In genomic region chr12:56152756-56153137, GRCh38 we compare ENCODE assay signal across 9 cellular contexts. TPM values are rescaled to one million over a fixed set of nuclear protein-coding genes. Genes with fewer than 3 reads are reported as not detected.
DNase-seq lines count a peak whose midpoint lies in the region; ATAC-seq and FAIRE-seq lines count a peak whose summit lies in the region.
"Had no signal": no experiment of that assay in that cellular context is flagged by ENCODE, and none has a peak within 500 bp of the region (broad histone marks: within the 10 kb centered on the region; RNA-seq: fewer than 3 reads in every experiment).

No MANE protein-coding gene starts in this region.

- peaks cover 36% of the 10 kb centered on the region for H3K4me1 Mint-ChIP-seq in T-helper 2 cell treated with Interferon-gamma antibody and Interleukin-4, amounts not matched to agents 5 μg/mL and 100 μg/mL, for 36 hours (ENCODE audit: low read depth)
- peaks cover 38 to 41% of the 10 kb centered on the region in 2 donors for H3K4me1 Mint-ChIP-seq in immature natural killer cell

- H3K4me3 Mint-ChIP-seq in T-helper 2 cell treated with Interferon-gamma antibody and Interleukin-4, amounts not matched to agents 5 μg/mL and 100 μg/mL, for 36 hours = peak overlapping the region; percentile 94
- H3K4me3 Mint-ChIP-seq in immature natural killer cell = peak overlapping the region; percentile 89 to 94 (median 92)

- no peak for DNase-seq in T-helper 2 cell treated with Interferon-gamma antibody and Interleukin-4, amounts not matched to agents 5 μg/mL and 100 μg/mL, for 36 hours (ENCODE audit: low spot score)
- DNase-seq in T-helper 2 cell = no peak
- no peak for DNase-seq in activated naive CD4-positive, alpha-beta T cell treated with anti-CD3 and anti-CD28 coated beads, Interleukin-2, amount 50 U/mL, for 72 hours (ENCODE audit: low spot score in 2 of 2)
- no peak for DNase-seq in immature natural killer cell
- peak in 1 of 49 donors; percentile 59 for DNase-seq in substantia nigra (lab: John Stamatoyannopoulos, UW)
- no peak for DNase-seq in GM19239 (ENCODE audit: insufficient read length, low spot score)
- DNase-seq in stimulated activated CD4-positive, alpha-beta T cell treated with anti-CD3 and anti-CD28 coated beads, Interleukin-1b, Interleukin-23, amount 100 ng/mL, for 48 hours = no peak

- H3K27ac ChIP-seq in substantia nigra (ENCODE audit: low read depth, low read length, poor library complexity, severe bottlenecking) = peak overlapping the region; percentile 84

- H3K27ac Mint-ChIP-seq in T-helper 2 cell treated with Interferon-gamma antibody and Interleukin-4, amounts not matched to agents 5 μg/mL and 100 μg/mL, for 36 hours = peak overlapping the region; percentile 100
- peak overlapping the region; percentile 96 to 98 for H3K27ac Mint-ChIP-seq in activated naive CD4-positive, alpha-beta T cell treated with anti-CD3 and anti-CD28 coated beads, Interleukin-2, amount 50 U/mL, for 72 hours
- H3K27ac Mint-ChIP-seq in immature natural killer cell = peak overlapping the region; percentile 90 to 98 (median 96)

- FAIRE-seq in GM19239 (lab: Jason Lieb, UNC) = no peak
- FAIRE-seq: islet of Langerhans had no signal

- H3K9me3 Mint-ChIP-seq in T-helper 2 cell treated with Interferon-gamma antibody and Interleukin-4, amounts not matched to agents 5 μg/mL and 100 μg/mL, for 36 hours = no peaks in the 10 kb centered on the region
- H3K9me3 Mint-ChIP-seq in activated naive CD4-positive, alpha-beta T cell treated with anti-CD3 and anti-CD28 coated beads, Interleukin-2, amount 50 U/mL, for 72 hours = no peaks in the 10 kb centered on the region
- H3K9me3 Mint-ChIP-seq in immature natural killer cell = no peaks in the 10 kb centered on the region

- H3K36me3 Mint-ChIP-seq in T-helper 2 cell treated with Interferon-gamma antibody and Interleukin-4, amounts not matched to agents 5 μg/mL and 100 μg/mL, for 36 hours (ENCODE audit: low read depth) = peaks cover 17% of the 10 kb centered on the region
- H3K36me3 Mint-ChIP-seq in activated naive CD4-positive, alpha-beta T cell treated with anti-CD3 and anti-CD28 coated beads, Interleukin-2, amount 50 U/mL, for 72 hours = peaks cover 6 to 26% of the 10 kb centered on the region in 2 donors
- no peaks in the 10 kb centered on the region for H3K36me3 Mint-ChIP-seq in immature natural killer cell

- H3K27me3 Mint-ChIP-seq in T-helper 2 cell treated with Interferon-gamma antibody and Interleukin-4, amounts not matched to agents 5 μg/mL and 100 μg/mL, for 36 hours (ENCODE audit: low read depth) = no peaks in the 10 kb centered on the region
- H3K27me3 Mint-ChIP-seq in immature natural killer cell (ENCODE audit: low read depth in 3 of 3) = peaks cover 5 to 20% (median 6%) of the 10 kb centered on the region in 3 donors

- ATAC-seq in activated naive CD4-positive, alpha-beta T cell treated with anti-CD3 and anti-CD28 coated beads, Interleukin-2, amount 50 U/mL, for 72 hours = no peak
- no peak for ATAC-seq in GM21360 (IDR thresholded peaks at IDR 0.05; ENCODE audit: unreplicated experiment)

RNA-seq across cellular contexts. Expression of gene MYL6B, which starts 0.4 kb away (rescaled TPM):
- total RNA-seq in activated naive CD4-positive, alpha-beta T cell treated with anti-CD3 and anti-CD28 coated beads, Interleukin-2, amount 50 U/mL, for 72 hours = 100 to 1,000 TPM in 1 of 2 donors, 10 to 100 TPM in 1; 99.7 to 112 TPM
- 10 to 100 TPM in 1 of 3 donors, 1 to 10 TPM in 2; 1.5 to 12.9 (median 9.3) TPM for polyA plus RNA-seq in immature natural killer cell

RNA-seq across cellular contexts. Expression of gene MYL6, which starts 5.4 kb away (rescaled TPM):
- 1,000 to 10,000 TPM; 1,014 to 1,193 TPM for total RNA-seq in activated naive CD4-positive, alpha-beta T cell treated with anti-CD3 and anti-CD28 coated beads, Interleukin-2, amount 50 U/mL, for 72 hours
- polyA plus RNA-seq in immature natural killer cell = 1,000 to 10,000 TPM; 2,998 to 5,712 (median 4,230) TPM

RNA-seq across cellular contexts. Expression of gene ESYT1, which starts 24.7 kb away (rescaled TPM):
- total RNA-seq in activated naive CD4-positive, alpha-beta T cell treated with anti-CD3 and anti-CD28 coated beads, Interleukin-2, amount 50 U/mL, for 72 hours = 100 to 1,000 TPM; 159 to 197 TPM
- polyA plus RNA-seq in immature natural killer cell = 100 to 1,000 TPM; 217 to 502 (median 273) TPM

RNA-seq across cellular contexts. Expression of gene ZC3H10, which starts 34.7 kb away (rescaled TPM):
- 10 to 100 TPM in 1 of 2 donors, 1 to 10 TPM in 1; 7.1 to 15.0 TPM for total RNA-seq in activated naive CD4-positive, alpha-beta T cell treated with anti-CD3 and anti-CD28 coated beads, Interleukin-2, amount 50 U/mL, for 72 hours
- polyA plus RNA-seq in immature natural killer cell = 1 to 10 TPM in 2 of 3 donors, under 1 TPM in 1; 0.86 to 4.2 (median 1.3) TPM

RNA-seq across cellular contexts. Expression of gene RPL41, which starts 36.3 kb away (rescaled TPM):
- 1,000 to 10,000 TPM; 5,050 to 5,339 TPM for total RNA-seq in activated naive CD4-positive, alpha-beta T cell treated with anti-CD3 and anti-CD28 coated beads, Interleukin-2, amount 50 U/mL, for 72 hours
- 1,000 to 10,000 TPM; 2,591 to 7,233 (median 3,803) TPM for polyA plus RNA-seq in immature natural killer cell
